In genomic region chr21:35628331-35628730, GRCh38 we compare ENCODE assay signal across 18 cellular contexts.
"Had no signal": no experiment of that assay in that cellular context is flagged by ENCODE, and none has a peak within 500 bp of the region (broad histone marks: within the 10 kb centered on the region; RNA-seq: fewer than 3 reads in every experiment).

No MANE protein-coding gene starts in this region.

- H3K36me3 Mint-ChIP-seq: activated naive CD4-positive, alpha-beta T cell treated with anti-CD3 and anti-CD28 coated beads, Interleukin-2, amount 50 U/mL, for 24 hours; mesothelial cell of epicardium; natural killer cell treated with Interleukin-12 subunit alpha and Interleukin-12 subunit beta and Interleukin-15 and Interleukin-18, amount 100 ng/mL, for 72 hours had no signal

- DNase-seq: activated CD4-positive, alpha-beta T cell treated with anti-CD3 and anti-CD28 coated beads for 1 hour; activated CD4-positive, alpha-beta T cell treated with anti-CD3 and anti-CD28 coated beads, Interleukin-2, amount 50 U/mL, for 4 hours; activated gamma-delta T cell; adrenal gland; effector memory CD8-positive, alpha-beta T cell; left colon; lower lobe of right lung; nucleus accumbens; posterior cingulate gyrus; retina; stimulated activated CD8-positive, alpha-beta memory T cell treated with anti-CD3 and anti-CD28 coated beads, Interleukin-4, amount 100 ng/mL, for 48 hours; stimulated activated naive CD4-positive, alpha-beta T cell; T-helper 2 cell; thyroid gland had no signal

- H3K27me3 ChIP-seq: thyroid gland had no signal

- H3K4me1 ChIP-seq: adrenal gland, lower lobe of right lung, thyroid gland had no signal

- H3K4me3 ChIP-seq: adrenal gland, lower lobe of right lung, thyroid gland had no signal

- H3K9me3 ChIP-seq: adrenal gland, lower lobe of right lung, thyroid gland had no signal

- H3K36me3 ChIP-seq: adrenal gland, lower lobe of right lung, thyroid gland had no signal

- ATAC-seq: effector memory CD8-positive, alpha-beta T cell; left colon; lower lobe of right lung; natural killer cell treated with Interleukin-12 subunit alpha and Interleukin-12 subunit beta and Interleukin-15 and Interleukin-18, amount 100 ng/mL, for 72 hours had no signal

- H3K4me3 Mint-ChIP-seq: activated naive CD4-positive, alpha-beta T cell treated with anti-CD3 and anti-CD28 coated beads, Interleukin-2, amount 50 U/mL, for 24 hours; effector memory CD8-positive, alpha-beta T cell; mesothelial cell of epicardium; natural killer cell treated with Interleukin-12 subunit alpha and Interleukin-12 subunit beta and Interleukin-15 and Interleukin-18, amount 100 ng/mL, for 72 hours had no signal

- H3K27ac Mint-ChIP-seq: activated naive CD4-positive, alpha-beta T cell treated with anti-CD3 and anti-CD28 coated beads, Interleukin-2, amount 50 U/mL, for 24 hours; effector memory CD8-positive, alpha-beta T cell; mesothelial cell of epicardium; natural killer cell treated with Interleukin-12 subunit alpha and Interleukin-12 subunit beta and Interleukin-15 and Interleukin-18, amount 100 ng/mL, for 72 hours had no signal

- H3K4me1 Mint-ChIP-seq: activated naive CD4-positive, alpha-beta T cell treated with anti-CD3 and anti-CD28 coated beads, Interleukin-2, amount 50 U/mL, for 24 hours had no signal

- H3K27ac ChIP-seq: adrenal gland, lower lobe of right lung, thyroid gland, VCaP had no signal

- H3K9me3 Mint-ChIP-seq: activated naive CD4-positive, alpha-beta T cell treated with anti-CD3 and anti-CD28 coated beads, Interleukin-2, amount 50 U/mL, for 24 hours; effector memory CD8-positive, alpha-beta T cell; mesothelial cell of epicardium; natural killer cell treated with Interleukin-12 subunit alpha and Interleukin-12 subunit beta and Interleukin-15 and Interleukin-18, amount 100 ng/mL, for 72 hours had no signal
